10 cellular contexts compared by ENCODE assay signal in the genomic region with DNA sequence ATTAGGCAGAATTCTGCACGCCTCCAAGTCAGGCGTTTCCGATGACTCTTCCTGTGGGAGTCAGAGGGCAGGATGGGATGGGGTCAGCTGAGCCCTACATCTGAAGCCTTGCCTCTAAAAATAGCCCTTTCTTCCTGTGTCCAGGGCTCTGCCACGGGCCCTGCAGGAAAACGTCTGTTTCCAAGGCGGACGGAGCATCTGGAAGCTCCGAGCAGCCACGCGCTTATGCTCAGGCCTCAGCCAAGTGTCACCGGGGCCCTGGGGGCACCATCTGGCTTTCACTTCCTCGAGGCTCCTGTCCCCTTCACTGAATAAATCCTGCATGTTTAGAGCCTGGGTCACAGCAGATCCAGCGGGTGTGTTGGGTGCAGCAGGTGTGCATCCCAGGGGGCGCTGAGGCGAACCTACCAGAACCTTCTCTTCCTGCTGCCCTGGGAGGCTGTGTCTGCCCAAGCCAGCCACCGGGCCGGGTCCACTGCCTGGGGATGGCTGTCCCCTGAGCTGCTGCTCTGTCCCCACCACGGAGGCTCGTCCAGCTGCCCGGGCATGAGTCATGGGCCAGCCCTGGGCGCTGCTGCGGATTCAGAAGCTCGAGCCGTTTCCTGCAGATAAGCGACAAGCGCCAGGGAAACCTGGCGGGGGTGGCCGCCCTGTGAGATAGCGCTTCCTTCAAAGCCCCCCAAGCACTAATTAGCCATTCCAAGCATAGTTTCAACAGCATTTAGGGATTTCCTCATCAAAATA. TPM values are rescaled to one million over a fixed set of nuclear protein-coding genes. Genes with fewer than 3 reads are reported as not detected.
DNase-seq lines count a peak whose midpoint lies in the region; ATAC-seq and TF ChIP-seq lines count a peak whose summit lies in the region.
"Had no signal": no experiment of that assay in that cellular context is flagged by ENCODE, and none has a peak within 500 bp of the region (broad histone marks: within the 10 kb centered on the region; RNA-seq: fewer than 3 reads in every experiment).

No MANE protein-coding gene starts in this region.

- no peaks in the 10 kb centered on the region for H4K20me1 ChIP-seq in osteoblast (ENCODE audit: insufficient read depth, low read length)

- TF ChIP-seq CTCF in fibroblast of villous mesenchyme (IDR thresholded peaks at IDR 0.05; ENCODE audit: insufficient read depth, low read depth, low read length) (peak; percentile 24), osteoblast (IDR thresholded peaks at IDR 0.05; ENCODE audit: extremely low read depth, low read depth, low read length) (no peak)

- H3K4me2 ChIP-seq in osteoblast (ENCODE audit: insufficient read depth, low read length): no peak overlapping the region

- no peaks in the 10 kb centered on the region for H3K9me3 ChIP-seq in osteoblast (ENCODE audit: low read depth, low read length)

- no peaks in the 10 kb centered on the region for H3K36me3 ChIP-seq in osteoblast (ENCODE audit: insufficient read depth, low read length)

- no peak for ATAC-seq in GM18858 (IDR thresholded peaks at IDR 0.05; ENCODE audit: unreplicated experiment)

- H3K79me2 ChIP-seq in osteoblast (ENCODE audit: insufficient read depth, low read length): no peaks in the 10 kb centered on the region

- H3K27ac Mint-ChIP-seq in activated T-cell treated with anti-CD3 and anti-CD28 coated beads, Interleukin-2, amount 50 U/mL, for 24 hours: no peak overlapping the region

- peaks cover under 1% of the 10 kb centered on the region for H3K4me1 Mint-ChIP-seq in activated T-cell treated with anti-CD3 and anti-CD28 coated beads, Interleukin-2, amount 50 U/mL, for 24 hours (ENCODE audit: low read depth)

- H2AFZ ChIP-seq in osteoblast (ENCODE audit: low read length): no peak overlapping the region

- H3K4me3 Mint-ChIP-seq in activated T-cell treated with anti-CD3 and anti-CD28 coated beads, Interleukin-2, amount 50 U/mL, for 24 hours: no peak overlapping the region

- no peak overlapping the region for H3K27ac ChIP-seq in osteoblast (ENCODE audit: low read depth, low read length)

- no peaks in the 10 kb centered on the region for H3K9me3 Mint-ChIP-seq in activated T-cell treated with anti-CD3 and anti-CD28 coated beads, Interleukin-2, amount 50 U/mL, for 24 hours

- peak; percentile 60 for DNase-seq in CD1c-positive myeloid dendritic cell (ENCODE audit: extremely low spot score)
- peak; percentile 58 for DNase-seq in SK-MEL-5 (ENCODE audit: low read depth, low spot score)
- DNase-seq in fibroblast of villous mesenchyme (ENCODE audit: low read depth): peak; percentile 76
- DNase-seq in osteoblast (ENCODE audit: insufficient read length, low spot score, missing footprints): peak; percentile 85
- DNase-seq in dedifferentiated amniotic fluid mesenchymal stem cell (ENCODE audit: extremely low spot score): no peak
- DNase-seq in activated T-cell treated with anti-CD3 and anti-CD28 coated beads, Interleukin-2, amount 50 U/mL, for 24 hours: no peak
- no peak for DNase-seq in NCI-H69 (lab: John Stamatoyannopoulos, UW)
- DNase-seq: NCI-H187 treated with DMSO at 0.1 percent for 48 hours; stimulated activated CD4-positive, alpha-beta T cell treated with anti-CD3 and anti-CD28 coated beads, Interleukin-12 subunit alpha, Interleukin-12 subunit beta, amount 100 ng/mL, for 4 hours had no signal

- H3K27me3 Mint-ChIP-seq in activated T-cell treated with anti-CD3 and anti-CD28 coated beads, Interleukin-2, amount 50 U/mL, for 24 hours: peaks cover 53% of the 10 kb centered on the region

- no peaks in the 10 kb centered on the region for H3K36me3 Mint-ChIP-seq in activated T-cell treated with anti-CD3 and anti-CD28 coated beads, Interleukin-2, amount 50 U/mL, for 24 hours (ENCODE audit: low read depth)

- no peaks in the 10 kb centered on the region for H3K27me3 ChIP-seq in osteoblast (ENCODE audit: insufficient read depth, low read length)

- in situ Hi-C loops in SK-MEL-5 (cut with HindIII; ENCODE audit: low pct_unique_long_range_greater_than_20kb, low sequenced_read_pairs): no loop called here

- H3K4me3 ChIP-seq in fibroblast of villous mesenchyme (ENCODE audit: low read depth, low read length): no peak overlapping the region
- H3K4me3 ChIP-seq in osteoblast (ENCODE audit: insufficient read depth, low read length): no peak overlapping the region

- peaks cover 21% of the 10 kb centered on the region for H3K4me1 ChIP-seq in osteoblast (ENCODE audit: insufficient read depth, low read length)

RNA-seq across cellular contexts. Expression of a gene that starts 32.0 kb away (rescaled TPM):
- total RNA-seq in SK-MEL-5 (2014; rRNA removed; shearing (Covaris generic)): 3.6 and 4.4 TPM in 2 replicates
- polyA plus RNA-seq in SK-MEL-5 (2015; cell fraction: cytosol; rRNA removed): 1.8 and 2.8 TPM in 2 replicates
- 99.2 and 105 TPM in 2 replicates for polyA plus RNA-seq in SK-MEL-5 (2015; cell fraction: nucleus; rRNA removed)
- total RNA-seq in fibroblast of villous mesenchyme (not detected in 2 replicates), osteoblast (not detected in 2 replicates)

Comparison
In these comparisons a context has a peak if more than half of its experiments do, and no peak if none do; other contexts are left out.
1. DNase-seq: peak in CD1c-positive myeloid dendritic cell (single experiment), SK-MEL-5 (single experiment), fibroblast of villous mesenchyme (single experiment) and osteoblast (single experiment); none in dedifferentiated amniotic fluid mesenchymal stem cell (single experiment), activated T-cell treated with anti-CD3 and anti-CD28 coated beads, Interleukin-2, amount 50 U/mL, for 24 hours (single experiment) and NCI-H69 (single experiment).